14 cellular contexts compared by ENCODE assay signal in genomic region chr11:116984186-116984585, GRCh38.
DNase-seq lines count a peak whose midpoint lies in the region; TF ChIP-seq lines count a peak whose summit lies in the region.
"Had no signal": no experiment of that assay in that cellular context is flagged by ENCODE, and none has a peak within 500 bp of the region (broad histone marks: within the 10 kb centered on the region; RNA-seq: fewer than 3 reads in every experiment).

No MANE protein-coding gene starts in this region.

- H3K4me3 ChIP-seq in NB4 (ENCODE audit: low read depth, low read length) (peak overlapping the region; percentile 37), esophagus muscularis mucosa (no peak overlapping the region), skeletal muscle cell (ENCODE audit: low read depth, low read length) (no peak overlapping the region)
- H3K4me3 ChIP-seq: mucosa of descending colon had no signal

- H3K36me3 Mint-ChIP-seq in activated naive CD4-positive, alpha-beta T cell treated with anti-CD3 and anti-CD28 coated beads for 36 hours (ENCODE audit: low read depth) = peaks cover 3% of the 10 kb centered on the region
- H3K36me3 Mint-ChIP-seq: type B pancreatic cell had no signal

- H3K27me3 Mint-ChIP-seq in activated naive CD4-positive, alpha-beta T cell treated with anti-CD3 and anti-CD28 coated beads for 36 hours (ENCODE audit: low read depth) = no peaks in the 10 kb centered on the region
- H3K27me3 Mint-ChIP-seq: type B pancreatic cell had no signal

- peaks cover 78% of the 10 kb centered on the region for H3K4me1 Mint-ChIP-seq in activated naive CD4-positive, alpha-beta T cell treated with anti-CD3 and anti-CD28 coated beads for 36 hours (ENCODE audit: low read depth)

- no peaks in the 10 kb centered on the region for H3K9me3 Mint-ChIP-seq in activated naive CD4-positive, alpha-beta T cell treated with anti-CD3 and anti-CD28 coated beads for 36 hours
- H3K9me3 Mint-ChIP-seq: type B pancreatic cell had no signal

- no peak overlapping the region for H3K27ac Mint-ChIP-seq in activated naive CD4-positive, alpha-beta T cell treated with anti-CD3 and anti-CD28 coated beads for 36 hours
- H3K27ac Mint-ChIP-seq: type B pancreatic cell had no signal

- H3K36me3 ChIP-seq in esophagus muscularis mucosa = no peaks in the 10 kb centered on the region

- CTCF ChIA-PET in activated naive CD4-positive, alpha-beta T cell treated with anti-CD3 and anti-CD28 coated beads for 36 hours (lab: Charles Lee) = interaction anchor here (1.2 kb wide), 1 partner anchor 57 kb away, joined by 3 read pairs; no protein-coding TSS in a partner anchor

- no peaks in the 10 kb centered on the region for H3K27me3 ChIP-seq in esophagus muscularis mucosa

- DNase-seq in EH (ENCODE audit: low read depth) (peak; percentile 51), NB4 (ENCODE audit: low read depth) (peak; percentile 52), esophagus muscularis mucosa (ENCODE audit: extremely low spot score) (no peak), skeletal muscle cell (ENCODE audit: low read depth) (peak; percentile 57), ureter (ENCODE audit: low spot score) (no peak), kidney glomerular epithelial cell (lab: John Stamatoyannopoulos, UW) (no peak), HuH-7.5 (ENCODE audit: low spot score) (no peak)
- no peak for DNase-seq in activated naive CD4-positive, alpha-beta T cell treated with anti-CD3 and anti-CD28 coated beads for 36 hours
- DNase-seq: activated CD4-positive, alpha-beta T cell treated with anti-CD3 and anti-CD28 coated beads, Interleukin-2, amount 50 U/mL, for 1 hour; DMS 273 treated with DMSO at 0.1 percent for 48 hours; GOT3; mucosa of descending colon; NCI-H2029 treated with DMSO at 0.1 percent for 48 hours had no signal

- no peak for TF ChIP-seq EP300 in esophagus muscularis mucosa (IDR thresholded peaks at IDR 0.05)

- peaks cover 36 to 82% (median 73%) of the 10 kb centered on the region in 4 donors for H3K4me1 ChIP-seq in esophagus muscularis mucosa

- H3K27ac ChIP-seq in esophagus muscularis mucosa (replicated peaks in 1 of 4) = peak overlapping the region; percentile 24 to 64 (median 51)

- no peaks in the 10 kb centered on the region for H3K9me3 ChIP-seq in esophagus muscularis mucosa
- H3K9me3 ChIP-seq: mucosa of descending colon had no signal

- intact Hi-C loops in esophagus muscularis mucosa (cut with DNase I) = no loop called here
- intact Hi-C loops in activated naive CD4-positive, alpha-beta T cell treated with anti-CD3 and anti-CD28 coated beads for 36 hours (cut with micrococcal nuclease) = no loop called here

- 58% methylated on average over 4 of the region's 4 CpGs for whole genome bisulfite sequencing in esophagus muscularis mucosa

- TF ChIP-seq POLR2A in NB4 (IDR thresholded peaks at IDR 0.05; ENCODE audit: extremely low read depth, insufficient read length) (no peak), esophagus muscularis mucosa (IDR thresholded peaks at IDR 0.05; ENCODE audit: low read depth) (no peak)

- TF ChIP-seq CTCF in NB4 (IDR thresholded peaks at IDR 0.05; ENCODE audit: low read depth, low read length) = no peak
- no peak for TF ChIP-seq CTCF in esophagus muscularis mucosa (IDR thresholded peaks at IDR 0.05)

- no peak overlapping the region for H3K4me3 Mint-ChIP-seq in activated naive CD4-positive, alpha-beta T cell treated with anti-CD3 and anti-CD28 coated beads for 36 hours
- H3K4me3 Mint-ChIP-seq: type B pancreatic cell had no signal

Comparison
In these comparisons a context has a peak if more than half of its experiments do, and no peak if none do; other contexts are left out.
1. DNase-seq: peak in EH (single experiment), NB4 (single experiment) and skeletal muscle cell (single experiment); none in esophagus muscularis mucosa (single experiment), ureter (single experiment), kidney glomerular epithelial cell (single experiment), HuH-7.5 (single experiment) and activated naive CD4-positive, alpha-beta T cell treated with anti-CD3 and anti-CD28 coated beads for 36 hours (single experiment).